8 cellular contexts compared by ENCODE assay signal in the genomic region with DNA sequence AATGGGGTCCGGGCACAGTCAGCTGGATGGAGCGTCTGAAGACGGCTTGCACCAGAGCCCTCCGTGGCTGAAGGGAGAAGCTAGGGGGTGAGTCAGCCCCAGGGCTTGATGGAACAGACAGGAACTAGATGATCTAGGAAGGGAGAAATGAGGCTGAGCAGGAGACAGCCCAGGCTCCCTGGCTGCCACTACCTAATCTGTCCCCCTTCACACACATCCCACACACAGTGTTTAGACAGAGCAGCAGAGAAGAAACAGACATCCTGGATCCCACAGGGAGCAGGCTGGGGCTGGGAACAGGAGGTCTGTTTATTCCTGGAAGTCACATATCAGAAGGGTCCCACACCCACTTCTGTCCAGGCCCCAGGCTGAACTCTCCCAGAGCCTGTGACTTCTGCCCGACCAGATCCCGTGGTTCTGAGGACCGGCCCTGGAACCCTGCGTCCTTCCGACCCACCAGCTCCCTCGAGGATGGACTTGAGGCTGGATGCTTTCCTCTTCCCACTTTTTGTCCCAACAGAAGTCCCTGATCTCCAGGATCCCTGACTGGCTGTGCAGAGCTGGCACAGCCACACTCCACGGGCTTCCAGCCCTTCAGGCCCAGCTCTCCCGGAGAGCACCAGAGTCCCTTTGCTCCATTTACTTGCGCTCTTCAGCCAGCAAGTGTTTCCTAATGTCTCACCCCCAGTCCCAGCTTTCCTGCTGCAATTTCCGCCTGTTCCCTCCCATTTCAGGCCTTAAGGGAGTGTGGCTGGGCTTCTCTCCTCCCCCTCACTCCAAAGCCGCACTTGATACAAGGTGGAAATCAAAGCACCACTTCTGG. TPM values are rescaled to one million over a fixed set of nuclear protein-coding genes. Genes with fewer than 3 reads are reported as not detected.
DNase-seq lines count a peak whose midpoint lies in the region; ATAC-seq and TF ChIP-seq lines count a peak whose summit lies in the region.

No MANE protein-coding gene starts in this region.

- POLR2A ChIA-PET in CD4-positive, alpha-beta T cell (lab: Charles Lee): interaction anchor here (0.6 to 2.2 kb wide), 2 partner anchors 11 to 27 kb away, joined by 3 to 9 read pairs; a partner anchor contains a TSS
- POLR2A ChIA-PET in RWPE1 (lab: Yijun Ruan, JAX; ENCODE audit: low non-redundant PET): no interaction called here

- no peak for ATAC-seq in CD4-positive, alpha-beta T cell (ENCODE audit: poor library complexity)

- no peak overlapping the region for H3K27ac ChIP-seq in CD4-positive, alpha-beta T cell (ENCODE audit: low read depth, low read length)
- peak overlapping the region; percentile 52 for H3K27ac ChIP-seq in RWPE1

- H3K27me3 ChIP-seq in CD4-positive, alpha-beta T cell (ENCODE audit: control insufficient read depth, insufficient read depth, low read length): no peaks in the 10 kb centered on the region

- intact Hi-C loops in CD4-positive, alpha-beta T cell (cut with DNase I, micrococcal nuclease): loop anchor here in 1 of 2 experiments (5.0 kb wide), 2 partner anchors 42 to 92 kb away; a partner anchor contains a TSS

- H3K9me3 ChIP-seq in CD4-positive, alpha-beta T cell (ENCODE audit: control insufficient read depth, low read length): no peaks in the 10 kb centered on the region

- peaks cover 22% of the 10 kb centered on the region for H3K4me1 Mint-ChIP-seq in CD4-positive, alpha-beta T cell (ENCODE audit: low read depth)

- TF ChIP-seq CTCF in CD4-positive, alpha-beta T cell (IDR thresholded peaks at IDR 0.05): no peak
- TF ChIP-seq CTCF in RWPE1 (conservative IDR thresholded peaks at IDR 0.05; ENCODE audit: low read depth): no peak

- no peak overlapping the region for H3K4me3 Mint-ChIP-seq in CD4-positive, alpha-beta T cell

- DNase-seq in CD4-positive, alpha-beta T cell: no peak
- DNase-seq in RWPE1 (ENCODE audit: low spot score) (no peak), fibroblast of peridontal ligament (ENCODE audit: extremely low read depth) (peak; percentile 62), occipital lobe (lab: John Stamatoyannopoulos, UW) (peak; percentile 25), NCI-H1048 (lab: John Stamatoyannopoulos, UW) (no peak), T1000 (lab: John Stamatoyannopoulos, UW) (no peak), HPDE6-E6E7 (ENCODE audit: extremely low spot score) (no peak)
- DNase-seq in stimulated activated naive CD4-positive, alpha-beta T cell treated with Interleukin-2 at 50 U/mL for 16 hours (lab: John Stamatoyannopoulos, UW): no peak

- peak overlapping the region; percentile 71 for H3K27ac Mint-ChIP-seq in CD4-positive, alpha-beta T cell

- H3K9me3 Mint-ChIP-seq in CD4-positive, alpha-beta T cell: no peaks in the 10 kb centered on the region

- CTCF ChIA-PET in CD4-positive, alpha-beta T cell (lab: Charles Lee): interaction anchor here (1.5 kb wide), 1 partner anchor 11 kb away, joined by 3 read pairs; a partner anchor contains a TSS
- CTCF ChIA-PET in RWPE1 (lab: Yijun Ruan, JAX): interaction anchor here (1.5 kb wide), 1 partner anchor 11 kb away, joined by 4 read pairs; a partner anchor contains a TSS

- peaks cover 42% of the 10 kb centered on the region for H3K36me3 Mint-ChIP-seq in CD4-positive, alpha-beta T cell (ENCODE audit: low read depth)

- H3K27me3 Mint-ChIP-seq in CD4-positive, alpha-beta T cell: no peaks in the 10 kb centered on the region

RNA-seq across cellular contexts. Expression of a gene that starts 1.5 kb away (rescaled TPM):
- total RNA-seq in CD4-positive, alpha-beta T cell: 1 to 10 TPM; 1.6 to 1.8 TPM
- not detected for total RNA-seq in occipital lobe

RNA-seq across cellular contexts. Expression of a gene that starts 10.6 kb away (rescaled TPM):
- total RNA-seq in CD4-positive, alpha-beta T cell: 10 to 100 TPM; 40.2 to 42.5 TPM
- 105 TPM for total RNA-seq in occipital lobe

RNA-seq across cellular contexts. Expression of a gene that starts 11.0 kb away (rescaled TPM):
- total RNA-seq in CD4-positive, alpha-beta T cell: 10 to 100 TPM in 1 of 2 experiments, 1 to 10 TPM in 1; 9.2 to 10.6 TPM
- 18.2 TPM for total RNA-seq in occipital lobe

RNA-seq across cellular contexts. Expression of a gene that starts 33.0 kb away (rescaled TPM):
- 100 to 1,000 TPM in 1 of 2 experiments, 10 to 100 TPM in 1; 99.2 to 102 TPM for total RNA-seq in CD4-positive, alpha-beta T cell
- 16.2 TPM for total RNA-seq in occipital lobe

RNA-seq across cellular contexts. Expression of a gene that starts 42.3 kb away (rescaled TPM):
- 100 to 1,000 TPM; 448 to 452 TPM for total RNA-seq in CD4-positive, alpha-beta T cell
- 110 TPM for total RNA-seq in occipital lobe

Comparison
In these comparisons a context has a peak if more than half of its experiments do, and no peak if none do; other contexts are left out.
1. DNase-seq: peak in fibroblast of peridontal ligament (single experiment) and occipital lobe (single experiment); none in CD4-positive, alpha-beta T cell (0 of 10), RWPE1 (single experiment), stimulated activated naive CD4-positive, alpha-beta T cell treated with Interleukin-2 at 50 U/mL for 16 hours (single experiment), NCI-H1048 (single experiment), T1000 (single experiment) and HPDE6-E6E7 (single experiment).